8 cellular contexts compared by ENCODE assay signal in genomic region chr7:116500071-116500853, GRCh38. TPM values are rescaled to one million over a fixed set of nuclear protein-coding genes. Genes with fewer than 3 reads are reported as not detected.
DNase-seq lines count a peak whose midpoint lies in the region; ATAC-seq and TF ChIP-seq lines count a peak whose summit lies in the region.

No MANE protein-coding gene starts in this region.

- H3K9me3 Mint-ChIP-seq in activated CD4-positive, alpha-beta memory T cell treated with anti-CD3 and anti-CD28 coated beads, Interleukin-2, amount 10 ng/mL, durations not matched to agents 7 days and 5 days: no peaks in the 10 kb centered on the region

- H3K9me3 ChIP-seq in muscle layer of colon (ENCODE audit: low read length) (no peaks in the 10 kb centered on the region), upper lobe of left lung (no peaks in the 10 kb centered on the region)

- peak; percentile 65 for ATAC-seq in GM18907 (IDR thresholded peaks at IDR 0.05; ENCODE audit: unreplicated experiment)
- ATAC-seq in HG03095 (IDR thresholded peaks at IDR 0.05; ENCODE audit: unreplicated experiment): peak; percentile 54
- ATAC-seq in upper lobe of left lung (ENCODE audit: low FRiP score in 2 of 2): peak; percentile 57 to 61
- ATAC-seq in HG03139 (IDR thresholded peaks at IDR 0.05; ENCODE audit: unreplicated experiment): no peak

- CTCF ChIA-PET in activated CD4-positive, alpha-beta memory T cell treated with anti-CD3 and anti-CD28 coated beads, Interleukin-2, amount 10 ng/mL, durations not matched to agents 7 days and 5 days (lab: Charles Lee): no interaction called here

- peaks cover 10% of the 10 kb centered on the region for H3K4me1 Mint-ChIP-seq in activated CD4-positive, alpha-beta memory T cell treated with anti-CD3 and anti-CD28 coated beads, Interleukin-2, amount 10 ng/mL, durations not matched to agents 7 days and 5 days

- peak overlapping the region; percentile 97 for H3K9ac ChIP-seq in muscle layer of colon (ENCODE audit: low read length)

- no peaks in the 10 kb centered on the region for H3K36me3 Mint-ChIP-seq in activated CD4-positive, alpha-beta memory T cell treated with anti-CD3 and anti-CD28 coated beads, Interleukin-2, amount 10 ng/mL, durations not matched to agents 7 days and 5 days (ENCODE audit: low read depth)

- peaks cover under 1% of the 10 kb centered on the region for H3K36me3 ChIP-seq in muscle layer of colon (ENCODE audit: insufficient read depth, low read length)
- no peaks in the 10 kb centered on the region for H3K36me3 ChIP-seq in upper lobe of left lung

- 4 to 15% methylated on average over 10 to 23 of the region's 37 CpGs for WGBS in upper lobe of left lung, 2 donors

- peaks cover 62% of the 10 kb centered on the region for H3K27me3 Mint-ChIP-seq in activated CD4-positive, alpha-beta memory T cell treated with anti-CD3 and anti-CD28 coated beads, Interleukin-2, amount 10 ng/mL, durations not matched to agents 7 days and 5 days

- H3K27me3 ChIP-seq in muscle layer of colon (ENCODE audit: control insufficient read depth in 1 of 2, insufficient read depth in 2 of 2, low read length in 2 of 2) (no peaks in the 10 kb centered on the region), upper lobe of left lung (no peaks in the 10 kb centered on the region)

- DNase-seq in activated CD4-positive, alpha-beta memory T cell treated with anti-CD3 and anti-CD28 coated beads, Interleukin-2, amount 10 ng/mL, durations not matched to agents 7 days and 5 days: peak; percentile 41
- DNase-seq in epithelial cell of proximal tubule (ENCODE audit: low read depth): no peak
- DNase-seq in upper lobe of left lung: peak in 1 of 2 donors; percentile 62
- no peak for DNase-seq in NCI-H774 (lab: John Stamatoyannopoulos, UW)

- peak in 2 of 4 donors; percentile 21 to 48 for TF ChIP-seq POLR2A in upper lobe of left lung (IDR thresholded peaks at IDR 0.05)

- TF ChIP-seq CTCF in epithelial cell of proximal tubule (conservative IDR thresholded peaks at IDR 0.05; ENCODE audit: low read depth, low read length): no peak
- TF ChIP-seq CTCF in upper lobe of left lung (IDR thresholded peaks at IDR 0.05): no peak

- POLR2A ChIA-PET in activated CD4-positive, alpha-beta memory T cell treated with anti-CD3 and anti-CD28 coated beads, Interleukin-2, amount 10 ng/mL, durations not matched to agents 7 days and 5 days (lab: Charles Lee): no interaction called here

- peak overlapping the region; percentile 79 for H3K4me3 ChIP-seq in epithelial cell of proximal tubule (ENCODE audit: low read depth, low read length)
- peak overlapping the region; percentile 72 to 92 for H3K4me3 ChIP-seq in muscle layer of colon (ENCODE audit: low read depth in 1 of 2, low read length in 2 of 2)
- peak overlapping the region; percentile 64 to 79 (median 72) for H3K4me3 ChIP-seq in upper lobe of left lung

- peak overlapping the region; percentile 40 for H3K4me3 Mint-ChIP-seq in activated CD4-positive, alpha-beta memory T cell treated with anti-CD3 and anti-CD28 coated beads, Interleukin-2, amount 10 ng/mL, durations not matched to agents 7 days and 5 days

- no peak overlapping the region for H3K27ac Mint-ChIP-seq in activated CD4-positive, alpha-beta memory T cell treated with anti-CD3 and anti-CD28 coated beads, Interleukin-2, amount 10 ng/mL, durations not matched to agents 7 days and 5 days

- H3K4me1 ChIP-seq in muscle layer of colon (ENCODE audit: insufficient read depth, low read length): peaks cover 16% of the 10 kb centered on the region
- H3K4me1 ChIP-seq in upper lobe of left lung: peaks cover 7 to 32% (median 14%) of the 10 kb centered on the region in 4 donors

- TF ChIP-seq EP300 in upper lobe of left lung (IDR thresholded peaks at IDR 0.05): no peak

- H3K27ac ChIP-seq in muscle layer of colon (ENCODE audit: low read depth, low read length) (peak overlapping the region; percentile 95), upper lobe of left lung (peak overlapping the region; percentile 92 to 99 (median 95))

RNA-seq across cellular contexts. Expression of gene CAV2, which starts 0.7 kb away (rescaled TPM):
- not detected for total RNA-seq in activated CD4-positive, alpha-beta memory T cell treated with anti-CD3 and anti-CD28 coated beads, Interleukin-2, amount 10 ng/mL, durations not matched to agents 7 days and 5 days
- total RNA-seq in epithelial cell of proximal tubule (81.7 and 94.1 TPM in 2 replicates), upper lobe of left lung (100 to 1,000 TPM in 5 of 6 donors, 10 to 100 TPM in 1; 56.6 to 385 (median 183) TPM)

RNA-seq across cellular contexts. Expression of gene CAV1, which starts 24.6 kb away (rescaled TPM):
- total RNA-seq in activated CD4-positive, alpha-beta memory T cell treated with anti-CD3 and anti-CD28 coated beads, Interleukin-2, amount 10 ng/mL, durations not matched to agents 7 days and 5 days: under 1 TPM; 0.13 to 0.38 TPM
- total RNA-seq in epithelial cell of proximal tubule (66.7 and 110 TPM in 2 replicates), upper lobe of left lung (100 to 1,000 TPM; 207 to 951 (median 552) TPM)

Comparison
In these comparisons a context has a peak if more than half of its experiments do, and no peak if none do; other contexts are left out.
1. RNA of gene CAV2, which starts 0.7 kb away (total RNA-seq): 56.6 to 385 TPM in upper lobe of left lung and 81.7 to 94.1 TPM in epithelial cell of proximal tubule; not detected in activated CD4-positive, alpha-beta memory T cell treated with anti-CD3 and anti-CD28 coated beads, Interleukin-2, amount 10 ng/mL, durations not matched to agents 7 days and 5 days; every median in the first group is over 10 times any median in the second.
2. RNA of gene CAV1, which starts 24.6 kb away (total RNA-seq): 207 to 951 TPM in upper lobe of left lung and 66.7 to 110 TPM in epithelial cell of proximal tubule; 0.13 to 0.38 TPM in activated CD4-positive, alpha-beta memory T cell treated with anti-CD3 and anti-CD28 coated beads, Interleukin-2, amount 10 ng/mL, durations not matched to agents 7 days and 5 days; every median in the first group is over 10 times any median in the second.
3. Peak in every context shown above with its lines, with median percentiles within 50 percentile points of each other: H3K4me3 ChIP-seq.